Comparison of ENCODE assay signal across 1 cellular context in the genomic region with DNA sequence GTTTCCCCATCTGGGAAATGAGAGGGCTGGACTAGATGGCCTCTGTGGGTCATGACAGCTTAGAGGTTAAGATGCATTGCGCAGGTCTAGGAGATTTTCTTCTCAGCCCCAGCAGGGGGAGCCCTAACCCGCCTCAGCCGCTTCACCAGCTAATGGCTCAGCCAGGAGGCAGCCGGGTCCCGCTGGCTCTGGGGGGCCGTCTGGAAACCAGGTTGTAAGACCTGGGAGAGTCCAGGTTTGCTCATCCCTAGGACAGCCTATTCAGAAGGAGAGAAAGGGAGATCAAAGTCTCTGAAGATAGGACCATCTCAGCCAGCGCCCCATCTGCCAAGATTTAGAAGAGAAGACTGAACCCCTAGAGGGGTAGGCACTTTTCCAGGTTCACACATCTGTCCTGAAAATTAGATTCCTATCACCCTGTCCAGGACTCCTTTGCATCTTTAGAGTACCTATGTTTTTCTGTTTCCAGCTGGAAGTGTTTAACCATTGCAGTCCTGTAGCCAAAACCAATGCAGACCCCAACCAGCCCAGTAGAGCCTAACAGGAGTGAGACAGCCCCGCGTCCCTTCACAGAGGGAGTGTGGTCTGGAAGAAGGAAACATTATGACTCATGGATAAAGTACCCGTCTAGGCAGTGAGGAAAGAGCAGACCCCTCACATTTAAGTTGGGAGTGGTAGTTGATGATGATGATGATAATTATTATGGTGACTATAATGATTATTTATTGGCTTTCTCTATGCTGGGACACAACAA.
TF ChIP-seq lines count a peak whose summit lies in the region.

No MANE protein-coding gene starts in this region.

TF ChIP-seq in WTC11, 78 proteins besides CTCF, POLR2A, EP300 and RAD21 (continued from another document):
- TF ChIP-seq, protein P1, sequence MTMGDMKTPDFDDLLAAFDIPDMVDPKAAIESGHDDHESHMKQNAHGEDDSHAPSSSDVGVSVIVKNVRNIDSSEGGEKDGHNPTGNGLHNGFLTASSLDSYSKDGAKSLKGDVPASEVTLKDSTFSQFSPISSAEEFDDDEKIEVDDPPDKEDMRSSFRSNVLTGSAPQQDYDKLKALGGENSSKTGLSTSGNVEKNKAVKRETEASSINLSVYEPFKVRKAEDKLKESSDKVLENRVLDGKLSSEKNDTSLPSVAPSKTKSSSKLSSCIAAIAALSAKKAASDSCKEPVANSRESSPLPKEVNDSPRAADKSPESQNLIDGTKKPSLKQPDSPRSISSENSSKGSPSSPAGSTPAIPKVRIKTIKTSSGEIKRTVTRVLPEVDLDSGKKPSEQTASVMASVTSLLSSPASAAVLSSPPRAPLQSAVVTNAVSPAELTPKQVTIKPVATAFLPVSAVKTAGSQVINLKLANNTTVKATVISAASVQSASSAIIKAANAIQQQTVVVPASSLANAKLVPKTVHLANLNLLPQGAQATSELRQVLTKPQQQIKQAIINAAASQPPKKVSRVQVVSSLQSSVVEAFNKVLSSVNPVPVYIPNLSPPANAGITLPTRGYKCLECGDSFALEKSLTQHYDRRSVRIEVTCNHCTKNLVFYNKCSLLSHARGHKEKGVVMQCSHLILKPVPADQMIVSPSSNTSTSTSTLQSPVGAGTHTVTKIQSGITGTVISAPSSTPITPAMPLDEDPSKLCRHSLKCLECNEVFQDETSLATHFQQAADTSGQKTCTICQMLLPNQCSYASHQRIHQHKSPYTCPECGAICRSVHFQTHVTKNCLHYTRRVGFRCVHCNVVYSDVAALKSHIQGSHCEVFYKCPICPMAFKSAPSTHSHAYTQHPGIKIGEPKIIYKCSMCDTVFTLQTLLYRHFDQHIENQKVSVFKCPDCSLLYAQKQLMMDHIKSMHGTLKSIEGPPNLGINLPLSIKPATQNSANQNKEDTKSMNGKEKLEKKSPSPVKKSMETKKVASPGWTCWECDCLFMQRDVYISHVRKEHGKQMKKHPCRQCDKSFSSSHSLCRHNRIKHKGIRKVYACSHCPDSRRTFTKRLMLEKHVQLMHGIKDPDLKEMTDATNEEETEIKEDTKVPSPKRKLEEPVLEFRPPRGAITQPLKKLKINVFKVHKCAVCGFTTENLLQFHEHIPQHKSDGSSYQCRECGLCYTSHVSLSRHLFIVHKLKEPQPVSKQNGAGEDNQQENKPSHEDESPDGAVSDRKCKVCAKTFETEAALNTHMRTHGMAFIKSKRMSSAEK (CRISPR knock-in tag; IDR thresholded peaks at IDR 0.05; ENCODE audit: borderline replicate concordance) = no peak
- TF ChIP-seq CDX4 (CRISPR knock-in tag; IDR thresholded peaks at IDR 0.05; ENCODE audit: borderline replicate concordance) (no peak), ZNF416 (CRISPR knock-in tag; IDR thresholded peaks at IDR 0.05) (no peak), NFATC4 (CRISPR knock-in tag; IDR thresholded peaks at IDR 0.05) (no peak), KAT7 (CRISPR knock-in tag; IDR thresholded peaks at IDR 0.05; ENCODE audit: borderline replicate concordance) (no peak), ELF4 (CRISPR knock-in tag; IDR thresholded peaks at IDR 0.05; ENCODE audit: low read depth) (no peak), ZNF263 (CRISPR knock-in tag; IDR thresholded peaks at IDR 0.05; ENCODE audit: low read depth) (no peak), JAZF1 (CRISPR knock-in tag; IDR thresholded peaks at IDR 0.05) (no peak)
- TF ChIP-seq, protein P2, sequence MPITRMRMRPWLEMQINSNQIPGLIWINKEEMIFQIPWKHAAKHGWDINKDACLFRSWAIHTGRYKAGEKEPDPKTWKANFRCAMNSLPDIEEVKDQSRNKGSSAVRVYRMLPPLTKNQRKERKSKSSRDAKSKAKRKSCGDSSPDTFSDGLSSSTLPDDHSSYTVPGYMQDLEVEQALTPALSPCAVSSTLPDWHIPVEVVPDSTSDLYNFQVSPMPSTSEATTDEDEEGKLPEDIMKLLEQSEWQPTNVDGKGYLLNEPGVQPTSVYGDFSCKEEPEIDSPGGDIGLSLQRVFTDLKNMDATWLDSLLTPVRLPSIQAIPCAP (CRISPR knock-in tag; IDR thresholded peaks at IDR 0.05) = no peak
- TF ChIP-seq, protein P3, sequence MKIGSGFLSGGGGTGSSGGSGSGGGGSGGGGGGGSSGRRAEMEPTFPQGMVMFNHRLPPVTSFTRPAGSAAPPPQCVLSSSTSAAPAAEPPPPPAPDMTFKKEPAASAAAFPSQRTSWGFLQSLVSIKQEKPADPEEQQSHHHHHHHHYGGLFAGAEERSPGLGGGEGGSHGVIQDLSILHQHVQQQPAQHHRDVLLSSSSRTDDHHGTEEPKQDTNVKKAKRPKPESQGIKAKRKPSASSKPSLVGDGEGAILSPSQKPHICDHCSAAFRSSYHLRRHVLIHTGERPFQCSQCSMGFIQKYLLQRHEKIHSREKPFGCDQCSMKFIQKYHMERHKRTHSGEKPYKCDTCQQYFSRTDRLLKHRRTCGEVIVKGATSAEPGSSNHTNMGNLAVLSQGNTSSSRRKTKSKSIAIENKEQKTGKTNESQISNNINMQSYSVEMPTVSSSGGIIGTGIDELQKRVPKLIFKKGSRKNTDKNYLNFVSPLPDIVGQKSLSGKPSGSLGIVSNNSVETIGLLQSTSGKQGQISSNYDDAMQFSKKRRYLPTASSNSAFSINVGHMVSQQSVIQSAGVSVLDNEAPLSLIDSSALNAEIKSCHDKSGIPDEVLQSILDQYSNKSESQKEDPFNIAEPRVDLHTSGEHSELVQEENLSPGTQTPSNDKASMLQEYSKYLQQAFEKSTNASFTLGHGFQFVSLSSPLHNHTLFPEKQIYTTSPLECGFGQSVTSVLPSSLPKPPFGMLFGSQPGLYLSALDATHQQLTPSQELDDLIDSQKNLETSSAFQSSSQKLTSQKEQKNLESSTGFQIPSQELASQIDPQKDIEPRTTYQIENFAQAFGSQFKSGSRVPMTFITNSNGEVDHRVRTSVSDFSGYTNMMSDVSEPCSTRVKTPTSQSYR (CRISPR knock-in tag; IDR thresholded peaks at IDR 0.05) = no peak
TF ChIP-seq in WTC11: peak in this region for 0.
